10 cellular contexts compared by ENCODE assay signal in genomic region chr2:65722028-65722427, GRCh38.
DNase-seq lines count a peak whose midpoint lies in the region; TF ChIP-seq lines count a peak whose summit lies in the region.
"Had no signal": no experiment of that assay in that cellular context is flagged by ENCODE, and none has a peak within 500 bp of the region (broad histone marks: within the 10 kb centered on the region; RNA-seq: fewer than 3 reads in every experiment).

No MANE protein-coding gene starts in this region.

- no peak for TF ChIP-seq POLR2A in stomach (IDR thresholded peaks at IDR 0.05)

- intact Hi-C loops in stomach (cut with DNase I; ENCODE audit: low total_unique reads), result no loop called here

- no peaks in the 10 kb centered on the region for H3K79me2 ChIP-seq in Karpas-422 (ENCODE audit: low read length)

- H3K9me2 ChIP-seq in Karpas-422 (replicated peaks; ENCODE audit: insufficient read depth, low read length), result no peaks in the 10 kb centered on the region

- peaks cover 0 to 8% (median 0%) of the 10 kb centered on the region in 4 donors for H3K9me3 ChIP-seq in stomach
- H3K9me3 ChIP-seq in Karpas-422 (ENCODE audit: low read length), result no peaks in the 10 kb centered on the region

- no peak overlapping the region for H3K4me2 ChIP-seq in Karpas-422 (ENCODE audit: low read depth, low read length, poor library complexity, severe bottlenecking)

- H3K36me3 ChIP-seq in stomach, result no peaks in the 10 kb centered on the region
- H3K36me3 ChIP-seq in Karpas-422 (ENCODE audit: insufficient read depth, low read length), result no peaks in the 10 kb centered on the region

- 58 to 65% (median 62%) methylated on average over 4 of the region's 4 CpGs for WGBS in stomach, 5 donors

- H3K4me1 ChIP-seq in stomach (no peaks in the 10 kb centered on the region), Karpas-422 (ENCODE audit: low read length) (no peaks in the 10 kb centered on the region)

- H3K27me3 ChIP-seq in stomach (no peaks in the 10 kb centered on the region), Karpas-422 (ENCODE audit: low read length) (no peaks in the 10 kb centered on the region)

- TF ChIP-seq EP300 in stomach (IDR thresholded peaks at IDR 0.05), result no peak

- DNase-seq in NCI-H1417 (lab: John Stamatoyannopoulos, UW) (peak; percentile 28 to 75 (median 38)), NCI-H1417 treated with DMSO at 0.1 percent for 48 hours (lab: John Stamatoyannopoulos, UW) (no peak), iPS DF 4.7 (ENCODE audit: extremely low read depth, low spot score) (peak; percentile 19), stomach (peak; percentile 44), RKO (ENCODE audit: low spot score) (no peak), NCI-H2081 treated with DMSO at 0.1 percent for 48 hours (lab: John Stamatoyannopoulos, UW) (no peak), Karpas-422 (no peak)
- DNase-seq: activated CD8-positive, alpha-beta memory T cell treated with anti-CD3 and anti-CD28 coated beads, Interleukin-2, amount 50 U/mL, for 4 hours; NCI-H1105 treated with DMSO at 0.1 percent for 48 hours had no signal

- H3K4me3 ChIP-seq in stomach (no peak overlapping the region), Karpas-422 (ENCODE audit: low read length) (no peak overlapping the region)

- H4K20me1 ChIP-seq in Karpas-422 (ENCODE audit: insufficient read depth, low read depth, low read length), result no peaks in the 10 kb centered on the region

- H3K9ac ChIP-seq in Karpas-422 (ENCODE audit: low read length), result no peak overlapping the region

- H3K27ac ChIP-seq in VCaP (no peak overlapping the region), stomach (no peak overlapping the region), Karpas-422 (ENCODE audit: low read length) (no peak overlapping the region)

- TF ChIP-seq CTCF in VCaP (conservative IDR thresholded peaks at IDR 0.05) (peak; percentile 29), stomach (IDR thresholded peaks at IDR 0.05) (peak in 1 of 7 experiments; percentile 30)

- no peak overlapping the region for H2AFZ ChIP-seq in Karpas-422 (ENCODE audit: low read length)

Comparison
In these comparisons a context has a peak if more than half of its experiments do, and no peak if none do; other contexts are left out.
1. DNase-seq: peak in NCI-H1417 (3 of 3), iPS DF 4.7 (single experiment) and stomach (single experiment); none in NCI-H1417 treated with DMSO at 0.1 percent for 48 hours (single experiment), RKO (single experiment), NCI-H2081 treated with DMSO at 0.1 percent for 48 hours (single experiment) and Karpas-422 (single experiment).